In genomic region chr19:10321417-10321797, GRCh38 we compare ENCODE assay signal across 20 cellular contexts. TPM values are rescaled to one million over a fixed set of nuclear protein-coding genes. Genes with fewer than 3 reads are reported as not detected.
DNase-seq lines count a peak whose midpoint lies in the region; ATAC-seq, FAIRE-seq and TF ChIP-seq lines count a peak whose summit lies in the region.
"Had no signal": no experiment of that assay in that cellular context is flagged by ENCODE, and none has a peak within 500 bp of the region (broad histone marks: within the 10 kb centered on the region; RNA-seq: fewer than 3 reads in every experiment).

No MANE protein-coding gene starts in this region.

- 0 out of 2 replicates have a peak, but pooled peaks cover 8% of the 10 kb centered on the region for H4K20me1 ChIP-seq in K562 (replicated peaks; ENCODE audit: control insufficient read depth, insufficient read depth, low read length)

- no peaks in the 10 kb centered on the region for H3K27me3 ChIP-seq in heart right ventricle
- no peaks in the 10 kb centered on the region for H3K27me3 ChIP-seq in K562 (ENCODE audit: control insufficient read depth in 2 of 2, insufficient read depth in 2 of 2, low read length in 2 of 2)
- H3K27me3 ChIP-seq in mucosa of rectum (ENCODE audit: control insufficient read depth in 2 of 2, insufficient read depth in 2 of 2, low read length in 2 of 2), result no peaks in the 10 kb centered on the region
- H3K27me3 ChIP-seq: BLaER1 treated with 17β-estradiol and CSF1 and Interleukin-3, amounts not matched to agents 10 nM and 100 nM had no signal

- intact Hi-C loops in Right ventricle myocardium inferior (cut with DNase I), result no loop called here
- intact Hi-C loops in heart right ventricle (cut with DNase I), result no loop called here
- intact Hi-C loops in K562 (cut with micrococcal nuclease), result no loop called here

- CTCF ChIA-PET in K562 (lab: Yijun Ruan, JAX; ENCODE audit: low intra/inter-chr PET ratio), result no interaction called here

- ATAC-seq in Right ventricle myocardium inferior (no peak), heart right ventricle (no peak), K562 (no peak), HG03432 (IDR thresholded peaks at IDR 0.05; ENCODE audit: unreplicated experiment) (no peak)
- ATAC-seq in activated naive CD8-positive, alpha-beta T cell treated with anti-CD3 and anti-CD28 coated beads, Interleukin-2, amount 50 U/mL, for 24 hours, result no peak
- ATAC-seq: CD8-positive, alpha-beta T cell had no signal

- no peak for TF ChIP-seq EP300 in K562 (IDR thresholded peaks at IDR 0.05; ENCODE audit: low read length)

- POLR2A ChIA-PET in K562 (lab: Yijun Ruan, JAX), result interaction anchor here (0.6 to 2.0 kb wide), 5 partner anchors 11 to 34 kb away, joined by 3 to 9 read pairs (median 3); partner anchors contain the start of genes ICAM4 and RAVER1

- no peak for TF ChIP-seq RAD21 in K562 (CRISPR knock-in tag; conservative IDR thresholded peaks at IDR 0.05 in 1 of 2, IDR thresholded peaks at IDR 0.05 in 1 of 2)

- H3K79me2 ChIP-seq in K562 (ENCODE audit: control insufficient read depth, insufficient read depth, low read length), result no peaks in the 10 kb centered on the region; the same call in 1 of the 3 replicates

- WGBS in heart right ventricle, 2 donors, result 89 to 91% methylated on average over 11 of the region's 11 CpGs
- 90% methylated on average over 9 of the region's 11 CpGs for WGBS in K562 (ENCODE audit: insufficient coverage, low coverage, missing lambda C conversion rate)

- peaks cover 26% of the 10 kb centered on the region for H3K36me3 Mint-ChIP-seq in activated naive CD8-positive, alpha-beta T cell treated with anti-CD3 and anti-CD28 coated beads, Interleukin-2, amount 50 U/mL, for 24 hours (ENCODE audit: low read depth)

- H3K4me3 ChIP-seq in heart right ventricle (no peak overlapping the region), K562 (no peak overlapping the region), mucosa of rectum (ENCODE audit: low read length in 2 of 2) (peak overlapping the region; percentile 12 to 26)
- H3K4me3 ChIP-seq: BLaER1 treated with 17β-estradiol and CSF1 and Interleukin-3, amounts not matched to agents 10 nM and 100 nM had no signal

- DNase-seq in Right ventricle myocardium inferior (ENCODE audit: missing footprints) (peak; percentile 52), heart right ventricle (no peak), K562 (ENCODE audit: extremely low read depth in 1 of 4, low spot score in 3 of 4) (no peak)
- no peak for DNase-seq in activated naive CD8-positive, alpha-beta T cell treated with anti-CD3 and anti-CD28 coated beads, Interleukin-2, amount 50 U/mL, for 24 hours
- no peak for DNase-seq in activated CD8-positive, alpha-beta memory T cell treated with anti-CD3 and anti-CD28 coated beads for 24 hours
- DNase-seq: Calu3; CD8-positive, alpha-beta T cell; DMS53; MV-4-11; NCI-H1417; NCI-H187 treated with DMSO at 0.1 percent for 48 hours; NCI-H345; NCI-H524 treated with DMSO at 0.1 percent for 48 hours had no signal

- FAIRE-seq in K562 (lab: Jason Lieb, UNC), result no peak
- FAIRE-seq: GM18507, H1 had no signal

- H3K27ac ChIP-seq in heart right ventricle, result no peak overlapping the region
- no peak overlapping the region; the same call in 2 of the 3 replicates for H3K27ac ChIP-seq in K562 (ENCODE audit: extremely low read depth, low read depth, low read length)
- H3K27ac ChIP-seq in mucosa of rectum (ENCODE audit: low read depth in 2 of 2, low read length in 2 of 2), result peak overlapping the region; percentile 85 to 95
- H3K27ac ChIP-seq: KMS-11, RWPE1 had no signal

- H3K9me3 ChIP-seq in heart right ventricle (no peaks in the 10 kb centered on the region), K562 (replicated peaks; ENCODE audit: control insufficient read depth, insufficient read depth, low read depth, low read length) (no peaks in the 10 kb centered on the region), mucosa of rectum (ENCODE audit: control insufficient read depth in 2 of 2, low read length in 2 of 2) (no peaks in the 10 kb centered on the region)
- H3K9me3 ChIP-seq: BLaER1 treated with 17β-estradiol and CSF1 and Interleukin-3, amounts not matched to agents 10 nM and 100 nM had no signal

- TF ChIP-seq POLR2A in K562 (conservative IDR thresholded peaks at IDR 0.05), result no peak

- no TSS peak for BruUV-seq in K562 (replicated peaks; lab: Mats Ljungman, UMichigan)

- H3K4me3 Mint-ChIP-seq in activated naive CD8-positive, alpha-beta T cell treated with anti-CD3 and anti-CD28 coated beads, Interleukin-2, amount 50 U/mL, for 24 hours, result no peak overlapping the region
- H3K4me3 Mint-ChIP-seq: CD8-positive, alpha-beta T cell had no signal

- no peaks in the 10 kb centered on the region for H3K9me3 Mint-ChIP-seq in activated naive CD8-positive, alpha-beta T cell treated with anti-CD3 and anti-CD28 coated beads, Interleukin-2, amount 50 U/mL, for 24 hours
- H3K9me3 Mint-ChIP-seq: CD8-positive, alpha-beta T cell had no signal

- H3K9me1 ChIP-seq in K562 (ENCODE audit: control insufficient read depth, insufficient read depth, low read length), result no peaks in the 10 kb centered on the region

- TF ChIP-seq CTCF in heart right ventricle (IDR thresholded peaks at IDR 0.05) (no peak), K562 (IDR thresholded peaks at IDR 0.05 in 2 of 3, conservative IDR thresholded peaks at IDR 0.05 in 1 of 3; ENCODE audit: insufficient read depth in 2 of 3, low read depth in 1 of 3, low read length in 3 of 3) (no peak)

- H3K36me3 ChIP-seq in heart right ventricle (peaks cover 0 to 100% (median 83%) of the 10 kb centered on the region in 9 donors), K562 (ENCODE audit: control insufficient read depth, insufficient read depth, low read length) (peaks cover 96% of the 10 kb centered on the region), mucosa of rectum (ENCODE audit: control insufficient read depth in 2 of 2, insufficient read depth in 2 of 2, low read length in 2 of 2) (peaks cover 32 to 54% of the 10 kb centered on the region in 2 donors)

- H3K9ac ChIP-seq in K562 (ENCODE audit: insufficient read depth in 1 of 2, low read depth in 2 of 2, low read length in 2 of 2) (peak overlapping the region in 1 of 2 experiments; percentile 78; a peak in 2 of 4 replicates), mucosa of rectum (ENCODE audit: low read depth in 1 of 2, low read length in 2 of 2) (peak overlapping the region; percentile 4 to 75)
- H3K9ac ChIP-seq: KMS-11 had no signal

- no peaks in the 10 kb centered on the region for H3K4me1 Mint-ChIP-seq in activated naive CD8-positive, alpha-beta T cell treated with anti-CD3 and anti-CD28 coated beads, Interleukin-2, amount 50 U/mL, for 24 hours

- H3K4me2 ChIP-seq in K562 (ENCODE audit: insufficient read depth, low read length), result no peak overlapping the region
- H3K4me2 ChIP-seq: KMS-11 had no signal

- in situ Hi-C loops in K562 (cut with MboI), result no loop called here

- H3K4me1 ChIP-seq in heart right ventricle (peaks cover 0 to 4% (median under 1%) of the 10 kb centered on the region in 9 donors), K562 (replicated peaks in 1 of 2; ENCODE audit: control insufficient read depth in 2 of 2, insufficient read depth in 2 of 2, low read length in 2 of 2) (peaks cover 5 to 51% of the 10 kb centered on the region in 2 experiments; a peak in 4 of 5 replicates), mucosa of rectum (ENCODE audit: control insufficient read depth in 2 of 2, insufficient read depth in 2 of 2, low read length in 2 of 2) (peaks cover 24 to 25% of the 10 kb centered on the region in 2 donors)

- H3K27ac Mint-ChIP-seq in activated naive CD8-positive, alpha-beta T cell treated with anti-CD3 and anti-CD28 coated beads, Interleukin-2, amount 50 U/mL, for 24 hours, result no peak overlapping the region
- H3K27ac Mint-ChIP-seq: CD8-positive, alpha-beta T cell had no signal

- H2AFZ ChIP-seq in K562 (ENCODE audit: low read depth, low read length), result no peak overlapping the region

- no peaks in the 10 kb centered on the region for H3K27me3 Mint-ChIP-seq in activated naive CD8-positive, alpha-beta T cell treated with anti-CD3 and anti-CD28 coated beads, Interleukin-2, amount 50 U/mL, for 24 hours

RNA-seq across cellular contexts. Expression of gene FDX2, which starts 5.6 kb away (rescaled TPM):
- total RNA-seq in Right ventricle myocardium inferior, result 20.1 TPM
- total RNA-seq in heart right ventricle, result 10 to 100 TPM; 11.7 to 21.8 (median 17.1) TPM
- 10 to 100 TPM; 33.7 to 35.5 TPM for polyA plus RNA-seq in heart right ventricle
- 10.6 and 53.0 TPM in 2 replicates for total RNA-seq in K562 (2011; cell fraction: chromatin; rRNA removed; ENCODE audit: low replicate concordance)
- 44.7 and 46.7 TPM in 2 replicates for total RNA-seq in K562 (2011; cell fraction: nucleolus; rRNA removed)
- total RNA-seq in K562 (2011; cell fraction: nucleoplasm; rRNA removed), result 24.2 and 28.0 TPM in 2 replicates
- total RNA-seq in K562 (2014; rRNA removed), result 47.0 and 59.4 TPM in 2 replicates
- 9.7 and 15.9 TPM in 2 replicates for total RNA-seq in K562 (2014; rRNA removed; fragmentation: Illumina TruSeq; extraction: Trizol)
- total RNA-seq in K562 (2015; rRNA removed; fragmentation: Illumina TruSeq; extraction: Trizol), result 28.9 and 29.7 TPM in 2 replicates
- total RNA-seq in K562 (2021), result 34.8 and 36.8 TPM in 2 replicates
- polyA plus RNA-seq in K562 (2011; rRNA removed), result 22.3 and 33.3 TPM in 2 replicates
- 47.1 and 82.4 TPM in 2 replicates for polyA plus RNA-seq in K562 (2011; cell fraction: cytosol; rRNA removed)
- polyA plus RNA-seq in K562 (2011; cell fraction: nucleus; rRNA removed), result 33.5 and 61.9 TPM in 2 replicates
- 27.6 and 42.2 TPM in 2 replicates for polyA plus RNA-seq in K562 (2012)
- 47.2 and 55.3 TPM in 2 replicates for polyA plus RNA-seq in K562 (2014; fragmentation: Illumina TruSeq; extraction: Trizol)
- 1 to 10 TPM; 2.5 to 5.8 TPM for polyA plus RNA-seq in K562 (2014; fragmentation: Nextera tagmentation; extraction: Ambion mirVana)
- polyA plus RNA-seq in K562 (2014; rRNA removed), result 49.2 and 49.8 TPM in 2 replicates
- 4.9 and 9.2 TPM in 2 replicates for polyA minus RNA-seq in K562 (2011; rRNA and poly(A)+ RNA removed)
- polyA minus RNA-seq in K562 (2011; cell fraction: cytosol; rRNA and poly(A)+ RNA removed), result 14.3 and 14.5 TPM in 2 replicates
- 5.3 and 9.6 TPM in 2 replicates for polyA minus RNA-seq in K562 (2011; cell fraction: nucleus; rRNA and poly(A)+ RNA removed)

RNA-seq across cellular contexts. Expression of gene ZGLP1, which starts 11.8 kb away (rescaled TPM):
- total RNA-seq in Right ventricle myocardium inferior (0.65 TPM), heart right ventricle (1 to 10 TPM in 2 of 10 donors, under 1 TPM in 8; 0.34 to 1.4 (median 0.80) TPM), K562 (2014; rRNA removed) (2.7 and 3.0 TPM in 2 replicates), K562 (2014; rRNA removed; fragmentation: Illumina TruSeq; extraction: Trizol) (0.64 and 0.69 TPM in 2 replicates), K562 (2015; rRNA removed; fragmentation: Illumina TruSeq; extraction: Trizol) (2.7 and 2.9 TPM in 2 replicates), K562 (2021) (3.3 and 5.8 TPM in 2 replicates)
- polyA plus RNA-seq in heart right ventricle (1 to 10 TPM; 1.5 to 8.9 TPM), K562 (2011; rRNA removed) (2.2 and 3.2 TPM in 2 replicates), K562 (2014; fragmentation: Illumina TruSeq; extraction: Trizol) (1.5 and 1.9 TPM in 2 replicates), K562 (2014; fragmentation: Nextera tagmentation; extraction: Ambion mirVana) (under 1 TPM; 0.24 to 0.56 TPM), K562 (2014; rRNA removed) (4.5 and 5.1 TPM in 2 replicates)
- total RNA-seq in K562 (2011; cell fraction: chromatin; rRNA removed; ENCODE audit: low replicate concordance), result 4.3 and 14.7 TPM in 2 replicates
- 8.3 and 10.8 TPM in 2 replicates for total RNA-seq in K562 (2011; cell fraction: nucleolus; rRNA removed)
- total RNA-seq in K562 (2011; cell fraction: nucleoplasm; rRNA removed), result 5.3 and 6.4 TPM in 2 replicates
- polyA plus RNA-seq in K562 (2011; cell fraction: cytosol; rRNA removed), result 2.2 and 3.4 TPM in 2 replicates
- 9.0 and 17.2 TPM in 2 replicates for polyA plus RNA-seq in K562 (2011; cell fraction: nucleus; rRNA removed)
- 3.3 and 8.0 TPM in 2 replicates for polyA plus RNA-seq in K562 (2012)
- polyA minus RNA-seq in K562 (2011; rRNA and poly(A)+ RNA removed), result 0.18 and 0.39 TPM in 2 replicates
- 1.0 and 2.0 TPM in 2 replicates for polyA minus RNA-seq in K562 (2011; cell fraction: cytosol; rRNA and poly(A)+ RNA removed)
- 1.1 and 1.3 TPM in 2 replicates for polyA minus RNA-seq in K562 (2011; cell fraction: nucleus; rRNA and poly(A)+ RNA removed)

RNA-seq across cellular contexts. Expression of gene RAVER1, which starts 11.9 kb away (rescaled TPM):
- total RNA-seq in Right ventricle myocardium inferior, result 10.1 TPM
- 10 to 100 TPM in 9 of 10 donors, 1 to 10 TPM in 1; 10.0 to 16.9 (median 12.4) TPM for total RNA-seq in heart right ventricle
- polyA plus RNA-seq in heart right ventricle, result 1 to 10 TPM; 5.1 to 9.5 TPM
- 30.5 and 66.0 TPM in 2 replicates for total RNA-seq in K562 (2011; cell fraction: chromatin; rRNA removed; ENCODE audit: low replicate concordance)
- total RNA-seq in K562 (2011; cell fraction: nucleolus; rRNA removed), result 39.2 and 46.7 TPM in 2 replicates
- total RNA-seq in K562 (2011; cell fraction: nucleoplasm; rRNA removed), result 28.3 and 42.4 TPM in 2 replicates
- total RNA-seq in K562 (2014; rRNA removed), result 30.1 and 45.1 TPM in 2 replicates
- total RNA-seq in K562 (2014; rRNA removed; fragmentation: Illumina TruSeq; extraction: Trizol), result 2.3 and 2.8 TPM in 2 replicates
- total RNA-seq in K562 (2015; rRNA removed; fragmentation: Illumina TruSeq; extraction: Trizol), result 7.0 and 9.3 TPM in 2 replicates
- 112 and 113 TPM in 2 replicates for total RNA-seq in K562 (2021)
- 2.4 and 4.9 TPM in 2 replicates for polyA plus RNA-seq in K562 (2011; rRNA removed)
- polyA plus RNA-seq in K562 (2011; cell fraction: cytosol; rRNA removed), result 3.4 and 9.5 TPM in 2 replicates
- 22.5 and 41.1 TPM in 2 replicates for polyA plus RNA-seq in K562 (2011; cell fraction: nucleus; rRNA removed)
- polyA plus RNA-seq in K562 (2012), result 39.6 and 39.8 TPM in 2 replicates
- 9.3 and 36.7 TPM in 2 replicates for polyA plus RNA-seq in K562 (2014; fragmentation: Illumina TruSeq; extraction: Trizol)
- under 1 TPM; 0.06 to 0.08 TPM for polyA plus RNA-seq in K562 (2014; fragmentation: Nextera tagmentation; extraction: Ambion mirVana)
- polyA plus RNA-seq in K562 (2014; rRNA removed), result 24.6 and 29.2 TPM in 2 replicates
- 5.8 and 8.6 TPM in 2 replicates for polyA minus RNA-seq in K562 (2011; rRNA and poly(A)+ RNA removed)
- 41.5 and 55.1 TPM in 2 replicates for polyA minus RNA-seq in K562 (2011; cell fraction: cytosol; rRNA and poly(A)+ RNA removed)
- 14.7 and 15.3 TPM in 2 replicates for polyA minus RNA-seq in K562 (2011; cell fraction: nucleus; rRNA and poly(A)+ RNA removed)

RNA-seq across cellular contexts. Expression of gene ICAM3, which starts 18.0 kb away (rescaled TPM):
- total RNA-seq in Right ventricle myocardium inferior (36.7 TPM), heart right ventricle (10 to 100 TPM; 14.0 to 77.2 (median 17.9) TPM), K562 (2014; rRNA removed) (28.6 and 33.1 TPM in 2 replicates), K562 (2014; rRNA removed; fragmentation: Illumina TruSeq; extraction: Trizol) (12.0 and 21.3 TPM in 2 replicates), K562 (2015; rRNA removed; fragmentation: Illumina TruSeq; extraction: Trizol) (27.8 TPM in 2 replicates), K562 (2021) (39.5 and 42.2 TPM in 2 replicates)
- polyA plus RNA-seq in heart right ventricle (10 to 100 TPM in 1 of 2 donors, 1 to 10 TPM in 1; 6.1 to 13.1 TPM), K562 (2011; rRNA removed) (24.2 and 25.2 TPM in 2 replicates), K562 (2014; fragmentation: Illumina TruSeq; extraction: Trizol) (21.4 and 22.2 TPM in 2 replicates), K562 (2014; fragmentation: Nextera tagmentation; extraction: Ambion mirVana) (10 to 100 TPM in 1 of 2 experiments, 1 to 10 TPM in 1; 6.5 to 10.8 TPM), K562 (2014; rRNA removed) (29.7 and 31.1 TPM in 2 replicates)
- total RNA-seq in K562 (2011; cell fraction: chromatin; rRNA removed; ENCODE audit: low replicate concordance), result 3.1 and 13.6 TPM in 2 replicates
- total RNA-seq in K562 (2011; cell fraction: nucleolus; rRNA removed), result 13.3 and 15.5 TPM in 2 replicates
- total RNA-seq in K562 (2011; cell fraction: nucleoplasm; rRNA removed), result 8.9 and 10.7 TPM in 2 replicates
- polyA plus RNA-seq in K562 (2011; cell fraction: cytosol; rRNA removed), result 24.7 and 48.2 TPM in 2 replicates
- 13.6 and 14.4 TPM in 2 replicates for polyA plus RNA-seq in K562 (2011; cell fraction: nucleus; rRNA removed)
- 15.9 and 42.8 TPM in 2 replicates for polyA plus RNA-seq in K562 (2012)
- polyA minus RNA-seq in K562 (2011; rRNA and poly(A)+ RNA removed), result 8.3 and 11.0 TPM in 2 replicates
- 18.0 and 18.9 TPM in 2 replicates for polyA minus RNA-seq in K562 (2011; cell fraction: cytosol; rRNA and poly(A)+ RNA removed)
- polyA minus RNA-seq in K562 (2011; cell fraction: nucleus; rRNA and poly(A)+ RNA removed), result 4.7 and 5.1 TPM in 2 replicates

RNA-seq across cellular contexts. Expression of gene ICAM5, which starts 31.7 kb away (rescaled TPM):
- total RNA-seq in Right ventricle myocardium inferior, result 0.38 TPM
- under 1 TPM in 7 of 10 donors, not detected in 3; 0.18 to 0.62 (median 0.34) TPM for total RNA-seq in heart right ventricle
- polyA plus RNA-seq in heart right ventricle, result 1 to 10 TPM in 1 of 2 donors, under 1 TPM in 1; 0.51 to 1.0 TPM
- 152 and 610 TPM in 2 replicates for total RNA-seq in K562 (2011; cell fraction: chromatin; rRNA removed; ENCODE audit: low replicate concordance)
- 442 and 477 TPM in 2 replicates for total RNA-seq in K562 (2011; cell fraction: nucleolus; rRNA removed)
- 261 and 266 TPM in 2 replicates for total RNA-seq in K562 (2011; cell fraction: nucleoplasm; rRNA removed)
- 39.7 TPM in 2 replicates for total RNA-seq in K562 (2014; rRNA removed)
- total RNA-seq in K562 (2014; rRNA removed; fragmentation: Illumina TruSeq; extraction: Trizol), result 1.7 and 3.7 TPM in 2 replicates
- total RNA-seq in K562 (2015; rRNA removed; fragmentation: Illumina TruSeq; extraction: Trizol), result 13.7 and 16.6 TPM in 2 replicates
- total RNA-seq in K562 (2021), result 69.7 and 89.5 TPM in 2 replicates
- 29.9 and 58.7 TPM in 2 replicates for polyA plus RNA-seq in K562 (2011; rRNA removed)
- 50.3 and 80.3 TPM in 2 replicates for polyA plus RNA-seq in K562 (2011; cell fraction: cytosol; rRNA removed)
- 748 and 1,281 TPM in 2 replicates for polyA plus RNA-seq in K562 (2011; cell fraction: nucleus; rRNA removed)
- polyA plus RNA-seq in K562 (2012), result 45.0 and 59.7 TPM in 2 replicates
- polyA plus RNA-seq in K562 (2014; fragmentation: Illumina TruSeq; extraction: Trizol), result 12.1 and 29.4 TPM in 2 replicates
- under 1 TPM; 0.10 to 0.11 TPM for polyA plus RNA-seq in K562 (2014; fragmentation: Nextera tagmentation; extraction: Ambion mirVana)
- polyA plus RNA-seq in K562 (2014; rRNA removed), result 97.4 and 114 TPM in 2 replicates
- 4.9 and 6.5 TPM in 2 replicates for polyA minus RNA-seq in K562 (2011; rRNA and poly(A)+ RNA removed)
- 19.6 and 29.4 TPM in 2 replicates for polyA minus RNA-seq in K562 (2011; cell fraction: cytosol; rRNA and poly(A)+ RNA removed)
- polyA minus RNA-seq in K562 (2011; cell fraction: nucleus; rRNA and poly(A)+ RNA removed), result 91.7 and 98.6 TPM in 2 replicates
- total RNA-seq: CD8-positive, alpha-beta T cell had no signal

Comparison
In these comparisons a context has a peak if more than half of its experiments do, and no peak if none do; other contexts are left out.
1. H3K27ac ChIP-seq: peak in mucosa of rectum (2 of 2); none in heart right ventricle (0 of 10) and K562 (single experiment).
2. H3K4me3 ChIP-seq: peak in mucosa of rectum (2 of 2); none in heart right ventricle (0 of 10) and K562 (single experiment).